ENCODE assay signal across 12 cellular contexts in genomic region chr1:77834771-77835334, GRCh38. TPM values are rescaled to one million over a fixed set of nuclear protein-coding genes. Genes with fewer than 3 reads are reported as not detected.
DNase-seq lines count a peak whose midpoint lies in the region; ATAC-seq and TF ChIP-seq lines count a peak whose summit lies in the region.
"Had no signal": no experiment of that assay in that cellular context is flagged by ENCODE, and none has a peak within 500 bp of the region (broad histone marks: within the 10 kb centered on the region; RNA-seq: fewer than 3 reads in every experiment).

No MANE protein-coding gene starts in this region.

- H3K27me3 Mint-ChIP-seq in osteocyte (ENCODE audit: unreplicated experiment) = no peaks in the 10 kb centered on the region
- H3K27me3 Mint-ChIP-seq in stimulated activated naive B cell treated with anti-CD40 and anti-IgM and Interleukin-4, amounts not matched to agents 10 μg/mL and 1 μg/mL and 100 μg/mL, for 72 hours = no peaks in the 10 kb centered on the region
- H3K27me3 Mint-ChIP-seq: activated naive CD8-positive, alpha-beta T cell had no signal

- peaks cover 62% of the 10 kb centered on the region for H3K4me1 Mint-ChIP-seq in osteocyte (ENCODE audit: unreplicated experiment)
- peaks cover 0 to 7% of the 10 kb centered on the region in 2 donors for H3K4me1 Mint-ChIP-seq in stimulated activated naive B cell treated with anti-CD40 and anti-IgM and Interleukin-4, amounts not matched to agents 10 μg/mL and 1 μg/mL and 100 μg/mL, for 72 hours

- DNase-seq in COR-L47 (lab: John Stamatoyannopoulos, UW) (peak; percentile 78), NCI-H748 (lab: John Stamatoyannopoulos, UW; ENCODE audit: unreplicated experiment) (peak; percentile 78), fibroblast of peridontal ligament (ENCODE audit: extremely low read depth) (peak; percentile 81), osteocyte (ENCODE audit: extremely low spot score, unreplicated experiment) (no peak), HK-2 (ENCODE audit: unreplicated experiment) (no peak), C1 segment of cervical spinal cord (lab: John Stamatoyannopoulos, UW) (no peak)
- no peak for DNase-seq in stimulated activated naive B cell treated with anti-CD40 and anti-IgM and Interleukin-4, amounts not matched to agents 10 μg/mL and 1 μg/mL and 100 μg/mL, for 72 hours
- DNase-seq: Calu3; NCI-H187; stimulated activated CD4-positive, alpha-beta T cell treated with anti-CD3 and anti-CD28 coated beads, Interleukin-4, amount 100 ng/mL, for 4 hours had no signal

- TF ChIP-seq CTCF in osteocyte (IDR thresholded peaks at IDR 0.05) = no peak

- H3K36me3 Mint-ChIP-seq in osteocyte (ENCODE audit: unreplicated experiment) = peaks cover 6% of the 10 kb centered on the region
- peaks cover 6 to 18% of the 10 kb centered on the region in 2 donors for H3K36me3 Mint-ChIP-seq in stimulated activated naive B cell treated with anti-CD40 and anti-IgM and Interleukin-4, amounts not matched to agents 10 μg/mL and 1 μg/mL and 100 μg/mL, for 72 hours

- H3K27ac Mint-ChIP-seq in osteocyte (ENCODE audit: unreplicated experiment) = peak overlapping the region; percentile 98
- no peak overlapping the region for H3K27ac Mint-ChIP-seq in stimulated activated naive B cell treated with anti-CD40 and anti-IgM and Interleukin-4, amounts not matched to agents 10 μg/mL and 1 μg/mL and 100 μg/mL, for 72 hours
- H3K27ac Mint-ChIP-seq: activated naive CD8-positive, alpha-beta T cell had no signal

- no peaks in the 10 kb centered on the region for H3K9me3 Mint-ChIP-seq in osteocyte (ENCODE audit: unreplicated experiment)
- H3K9me3 Mint-ChIP-seq in stimulated activated naive B cell treated with anti-CD40 and anti-IgM and Interleukin-4, amounts not matched to agents 10 μg/mL and 1 μg/mL and 100 μg/mL, for 72 hours = no peaks in the 10 kb centered on the region

- H3K4me3 Mint-ChIP-seq in osteocyte (ENCODE audit: unreplicated experiment) = no peak overlapping the region
- no peak overlapping the region for H3K4me3 Mint-ChIP-seq in stimulated activated naive B cell treated with anti-CD40 and anti-IgM and Interleukin-4, amounts not matched to agents 10 μg/mL and 1 μg/mL and 100 μg/mL, for 72 hours
- H3K4me3 Mint-ChIP-seq: activated naive CD8-positive, alpha-beta T cell had no signal

- ATAC-seq in stimulated activated naive B cell treated with anti-CD40 and anti-IgM and Interleukin-4, amounts not matched to agents 10 μg/mL and 1 μg/mL and 100 μg/mL, for 72 hours (replicated peaks) = no peak
- no peak for ATAC-seq in HG03175 (IDR thresholded peaks at IDR 0.05; ENCODE audit: unreplicated experiment)

RNA-seq across cellular contexts. Expression of gene NEXN, which starts 53.6 kb away (rescaled TPM):
- 19.3 and 19.5 TPM in 2 replicates for total RNA-seq in osteocyte

RNA-seq across cellular contexts. Expression of gene MIGA1, which starts 55.4 kb away (rescaled TPM):
- 17.8 and 18.5 TPM in 2 replicates for total RNA-seq in osteocyte

Comparison
In these comparisons a context has a peak if more than half of its experiments do, and no peak if none do; other contexts are left out.
1. DNase-seq: peak in COR-L47 (single experiment), NCI-H748 (single experiment) and fibroblast of peridontal ligament (single experiment); none in osteocyte (single experiment), HK-2 (single experiment), stimulated activated naive B cell treated with anti-CD40 and anti-IgM and Interleukin-4, amounts not matched to agents 10 μg/mL and 1 μg/mL and 100 μg/mL, for 72 hours (single experiment) and C1 segment of cervical spinal cord (0 of 14).